29 cellular contexts compared by ENCODE assay signal in the genomic region with DNA sequence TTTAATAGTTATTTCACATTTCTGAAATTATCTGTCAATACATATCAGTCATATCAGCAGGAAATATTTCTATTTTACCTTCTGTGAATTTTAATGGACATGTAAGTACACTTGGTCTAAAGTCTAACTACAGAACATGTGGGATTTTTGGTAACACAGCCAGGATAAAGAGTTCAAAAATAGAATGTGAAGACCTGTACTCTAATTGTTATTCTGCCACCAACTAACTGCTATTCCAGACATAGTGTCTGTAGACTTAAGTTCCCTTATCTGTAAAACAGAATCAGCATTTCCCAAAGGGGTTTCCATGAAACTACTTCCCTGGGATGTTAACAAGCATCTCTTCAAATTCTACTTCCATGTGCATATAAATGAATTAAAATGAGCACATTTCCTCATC.
"Had no signal": no experiment of that assay in that cellular context is flagged by ENCODE, and none has a peak within 500 bp of the region (broad histone marks: within the 10 kb centered on the region; RNA-seq: fewer than 3 reads in every experiment).

No MANE protein-coding gene starts in this region.

- DNase-seq: activated B cell treated with CpG ODN at 0.5 μM for 24 hours; activated CD4-positive, alpha-beta memory T cell treated with anti-CD3 and anti-CD28 coated beads for 36 hours; activated CD4-positive, alpha-beta T cell treated with anti-CD3 and anti-CD28 coated beads for 1 hour; activated CD4-positive, alpha-beta T cell treated with anti-CD3 and anti-CD28 coated beads, Interleukin-2, amount 10 ng/mL, durations not matched to agents 7 days and 5 days; activated CD8-positive, alpha-beta memory T cell treated with anti-CD3 and anti-CD28 coated beads for 24 hours; activated effector memory CD4-positive, alpha-beta T cell treated with anti-CD3 and anti-CD28 coated beads, Interleukin-2, amount 50 U/mL, for 16 hours; activated naive CD4-positive, alpha-beta T cell treated with Interleukin-2 at 50 U/mL for 16 hours; activated naive CD8-positive, alpha-beta T cell treated with anti-CD3 and anti-CD28 coated beads, Interleukin-2, amount 50 U/mL, for 24 hours; activated T-cell treated with anti-CD3 and anti-CD28 coated beads, Interleukin-2, amount 50 U/mL, for 4 hours; amygdala; Kasumi-1; KBM-7; NCI-H1048; NCI-H146; NCI-H187 treated with DMSO at 0.1 percent for 48 hours; NCI-H2081 treated with DMSO at 0.1 percent for 48 hours; NCI-H2171 treated with DMSO at 0.1 percent for 48 hours; NCI-H345; NCI-H510A; NCI-H526 treated with DMSO at 0.1 percent for 48 hours; NK-92 treated with Interleukin-12 subunit alpha and Interleukin-12 subunit beta, amount 100 ng/mL, for 24 hours; OCI-M1; SHP77; T-helper 17 cell; T-helper 9 cell had no signal

- H3K36me3 Mint-ChIP-seq: activated CD4-positive, alpha-beta memory T cell treated with anti-CD3 and anti-CD28 coated beads for 36 hours; activated naive CD4-positive, alpha-beta T cell treated with anti-CD3 and anti-CD28 coated beads, Interleukin-2, amount 50 U/mL, for 72 hours; brain had no signal

- H3K9me3 Mint-ChIP-seq: activated B cell treated with CpG ODN at 0.5 μM for 24 hours; activated CD4-positive, alpha-beta T cell treated with anti-CD3 and anti-CD28 coated beads, Interleukin-2, amount 10 ng/mL, durations not matched to agents 7 days and 5 days; brain had no signal

- H3K4me3 Mint-ChIP-seq: activated B cell treated with CpG ODN at 0.5 μM for 24 hours; activated CD4-positive, alpha-beta memory T cell treated with anti-CD3 and anti-CD28 coated beads for 36 hours; activated CD4-positive, alpha-beta T cell treated with anti-CD3 and anti-CD28 coated beads, Interleukin-2, amount 10 ng/mL, durations not matched to agents 7 days and 5 days; activated naive CD8-positive, alpha-beta T cell treated with anti-CD3 and anti-CD28 coated beads, Interleukin-2, amount 50 U/mL, for 24 hours; activated T-cell treated with anti-CD3 and anti-CD28 coated beads, Interleukin-2, amount 50 U/mL, for 4 hours; brain; T-helper 17 cell had no signal

- H3K27ac ChIP-seq: RWPE1 had no signal

- H3K27ac Mint-ChIP-seq: activated B cell treated with CpG ODN at 0.5 μM for 24 hours; activated CD4-positive, alpha-beta memory T cell treated with anti-CD3 and anti-CD28 coated beads for 36 hours; activated CD4-positive, alpha-beta T cell treated with anti-CD3 and anti-CD28 coated beads, Interleukin-2, amount 10 ng/mL, durations not matched to agents 7 days and 5 days; activated naive CD4-positive, alpha-beta T cell treated with anti-CD3 and anti-CD28 coated beads, Interleukin-2, amount 50 U/mL, for 72 hours; activated naive CD8-positive, alpha-beta T cell treated with anti-CD3 and anti-CD28 coated beads, Interleukin-2, amount 50 U/mL, for 24 hours; brain; T-helper 17 cell had no signal

- H3K27me3 Mint-ChIP-seq: activated B cell treated with CpG ODN at 0.5 μM for 24 hours; activated CD4-positive, alpha-beta memory T cell treated with anti-CD3 and anti-CD28 coated beads for 36 hours; activated CD4-positive, alpha-beta T cell treated with anti-CD3 and anti-CD28 coated beads, Interleukin-2, amount 10 ng/mL, durations not matched to agents 7 days and 5 days; activated naive CD8-positive, alpha-beta T cell treated with anti-CD3 and anti-CD28 coated beads, Interleukin-2, amount 50 U/mL, for 24 hours; brain; T-helper 17 cell had no signal

- ATAC-seq: activated naive CD4-positive, alpha-beta T cell treated with anti-CD3 and anti-CD28 coated beads, Interleukin-2, amount 50 U/mL, for 72 hours; activated naive CD8-positive, alpha-beta T cell treated with anti-CD3 and anti-CD28 coated beads, Interleukin-2, amount 50 U/mL, for 24 hours; activated T-cell treated with anti-CD3 and anti-CD28 coated beads, Interleukin-2, amount 50 U/mL, for 4 hours; Panc1; T-helper 17 cell had no signal

- H3K4me1 Mint-ChIP-seq: activated B cell treated with CpG ODN at 0.5 μM for 24 hours; activated CD4-positive, alpha-beta T cell treated with anti-CD3 and anti-CD28 coated beads, Interleukin-2, amount 10 ng/mL, durations not matched to agents 7 days and 5 days; activated naive CD8-positive, alpha-beta T cell treated with anti-CD3 and anti-CD28 coated beads, Interleukin-2, amount 50 U/mL, for 24 hours; T-helper 17 cell had no signal
